Comparison of ENCODE assay signal across 10 cellular contexts in genomic region chr14:89386214-89386886, GRCh38. TPM values are rescaled to one million over a fixed set of nuclear protein-coding genes. Genes with fewer than 3 reads are reported as not detected.
DNase-seq lines count a peak whose midpoint lies in the region; ATAC-seq and TF ChIP-seq lines count a peak whose summit lies in the region.
"Had no signal": no experiment of that assay in that cellular context is flagged by ENCODE, and none has a peak within 500 bp of the region (broad histone marks: within the 10 kb centered on the region; RNA-seq: fewer than 3 reads in every experiment).

No MANE protein-coding gene starts in this region.

- TF ChIP-seq POLR2A in stomach (IDR thresholded peaks at IDR 0.05): no peak

- intact Hi-C loops in left ventricle myocardium superior (cut with micrococcal nuclease) (no loop called here), stomach (cut with DNase I; ENCODE audit: low total_unique reads) (no loop called here)

- H3K27me3 ChIP-seq in RWPE2 (ENCODE audit: insufficient read depth, poor library complexity, severe bottlenecking) (no peaks in the 10 kb centered on the region), stomach (no peaks in the 10 kb centered on the region)

- no peak overlapping the region for H3K27ac Mint-ChIP-seq in activated CD8-positive, alpha-beta memory T cell treated with anti-CD3 and anti-CD28 coated beads, Interleukin-2, amount 10 ng/mL, durations not matched to agents 7 days and 5 days

- no peaks in the 10 kb centered on the region for H3K27me3 Mint-ChIP-seq in activated CD8-positive, alpha-beta memory T cell treated with anti-CD3 and anti-CD28 coated beads, Interleukin-2, amount 10 ng/mL, durations not matched to agents 7 days and 5 days

- no peak for DNase-seq in activated CD8-positive, alpha-beta memory T cell treated with anti-CD3 and anti-CD28 coated beads, Interleukin-2, amount 10 ng/mL, durations not matched to agents 7 days and 5 days
- DNase-seq in activated CD8-positive, alpha-beta memory T cell treated with anti-CD3 and anti-CD28 coated beads for 24 hours: no peak
- DNase-seq in RWPE2 (ENCODE audit: low spot score) (no peak), left ventricle myocardium superior (peak; percentile 62), stomach (no peak), DMS153 (lab: John Stamatoyannopoulos, UW) (no peak), NCI-H526 treated with DMSO at 0.1 percent for 48 hours (lab: John Stamatoyannopoulos, UW) (no peak)
- DNase-seq: foreskin melanocyte had no signal

- H3K9me3 Mint-ChIP-seq in activated CD8-positive, alpha-beta memory T cell treated with anti-CD3 and anti-CD28 coated beads, Interleukin-2, amount 10 ng/mL, durations not matched to agents 7 days and 5 days (ENCODE audit: low read depth): no peaks in the 10 kb centered on the region

- H3K4me1 ChIP-seq in RWPE2 (ENCODE audit: insufficient read depth, poor library complexity, severe bottlenecking): no peaks in the 10 kb centered on the region
- peaks cover 19 to 70% (median 38%) of the 10 kb centered on the region in 4 donors for H3K4me1 ChIP-seq in stomach

- H3K9me3 ChIP-seq in RWPE2 (ENCODE audit: severe bottlenecking): no peaks in the 10 kb centered on the region
- no peaks in the 10 kb centered on the region for H3K9me3 ChIP-seq in stomach

- peaks cover 19% of the 10 kb centered on the region for H3K36me3 Mint-ChIP-seq in activated CD8-positive, alpha-beta memory T cell treated with anti-CD3 and anti-CD28 coated beads, Interleukin-2, amount 10 ng/mL, durations not matched to agents 7 days and 5 days

- CTCF ChIA-PET in activated CD8-positive, alpha-beta memory T cell treated with anti-CD3 and anti-CD28 coated beads, Interleukin-2, amount 10 ng/mL, durations not matched to agents 7 days and 5 days (lab: Charles Lee): no interaction called here

- ATAC-seq in activated CD8-positive, alpha-beta memory T cell treated with anti-CD3 and anti-CD28 coated beads, Interleukin-2, amount 10 ng/mL, durations not matched to agents 7 days and 5 days: peak; percentile 20
- ATAC-seq in RWPE2 (ENCODE audit: low read depth) (peak; percentile 41; the same call in 2 of the 3 replicates), left ventricle myocardium superior (peak; percentile 86), HG03159 (IDR thresholded peaks at IDR 0.05; ENCODE audit: unreplicated experiment) (no peak)

- H3K4me3 ChIP-seq in RWPE2 (ENCODE audit: severe bottlenecking) (no peak overlapping the region), stomach (no peak overlapping the region)
- H3K4me3 ChIP-seq: skin epidermis had no signal

- 64 to 80% (median 70%) methylated on average over 9 of the region's 9 CpGs for WGBS in stomach, 5 donors

- H3K4me3 Mint-ChIP-seq in activated CD8-positive, alpha-beta memory T cell treated with anti-CD3 and anti-CD28 coated beads, Interleukin-2, amount 10 ng/mL, durations not matched to agents 7 days and 5 days: no peak overlapping the region

- peaks cover 13% of the 10 kb centered on the region for H3K4me1 Mint-ChIP-seq in activated CD8-positive, alpha-beta memory T cell treated with anti-CD3 and anti-CD28 coated beads, Interleukin-2, amount 10 ng/mL, durations not matched to agents 7 days and 5 days

- TF ChIP-seq CTCF in RWPE2 (IDR thresholded peaks at IDR 0.05; ENCODE audit: poor library complexity, severe bottlenecking): no peak
- TF ChIP-seq CTCF in stomach (IDR thresholded peaks at IDR 0.05): no peak

- H3K36me3 ChIP-seq in RWPE2 (ENCODE audit: low read depth) (no peaks in the 10 kb centered on the region), stomach (peaks cover 0 to 5% (median 0%) of the 10 kb centered on the region in 4 donors)

- no peak for TF ChIP-seq EP300 in stomach (IDR thresholded peaks at IDR 0.05)

- no peak overlapping the region for H3K27ac ChIP-seq in RWPE2 (ENCODE audit: poor library complexity, severe bottlenecking)
- peak overlapping the region in 4 of 5 donors; percentile 24 to 65 (median 29) for H3K27ac ChIP-seq in stomach

RNA-seq across cellular contexts. Expression of gene FOXN3, which starts 30.7 kb away (rescaled TPM):
- 100 to 1,000 TPM in 1 of 2 experiments, 10 to 100 TPM in 1; 85.6 to 103 TPM for total RNA-seq in activated CD8-positive, alpha-beta memory T cell treated with anti-CD3 and anti-CD28 coated beads, Interleukin-2, amount 10 ng/mL, durations not matched to agents 7 days and 5 days
- total RNA-seq in left ventricle myocardium superior (134 TPM), stomach (100 to 1,000 TPM in 3 of 5 donors, 10 to 100 TPM in 2; 37.4 to 126 (median 100) TPM)
- polyA plus RNA-seq in stomach: 10 to 100 TPM; 12.5 to 38.5 (median 23.0) TPM
